Comparison of ENCODE assay signal across 34 cellular contexts in the genomic region with DNA sequence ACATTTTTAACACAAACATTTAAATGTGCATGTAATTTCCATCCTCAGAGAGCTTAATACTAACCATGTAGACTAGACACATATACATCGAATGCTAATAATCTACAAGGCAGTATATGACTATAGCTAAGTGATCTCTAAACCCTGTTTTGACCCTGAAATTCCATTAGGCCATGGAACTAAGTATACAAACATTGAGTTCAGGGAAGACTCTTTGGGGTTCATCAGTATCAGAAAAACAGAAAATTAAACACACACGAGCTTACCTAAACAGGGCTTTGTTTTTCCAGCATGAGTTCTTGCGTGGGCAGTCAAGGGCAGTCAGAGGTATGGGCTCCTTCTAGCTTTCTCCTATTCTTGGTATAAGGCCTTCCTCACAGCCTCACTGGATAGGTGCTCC.
"Had no signal": no experiment of that assay in that cellular context is flagged by ENCODE, and none has a peak within 500 bp of the region (broad histone marks: within the 10 kb centered on the region; RNA-seq: fewer than 3 reads in every experiment).

No MANE protein-coding gene starts in this region.

- H3K4me3 ChIP-seq: MG63 had no signal

- H3K9ac ChIP-seq: KMS-11 had no signal

- DNase-seq: Karpas-422, Kasumi-1, KG1, MG63, MM.1S, MV-4-11, NCI-H1048, NCI-H1092, NCI-H1092 treated with DMSO at 0.1 percent for 48 hours, NCI-H1105 treated with DMSO at 0.1 percent for 48 hours, NCI-H1417, NCI-H1417 treated with DMSO at 0.1 percent for 48 hours, NCI-H1436, NCI-H1436 treated with DMSO at 0.1 percent for 48 hours, NCI-H146, NCI-H1694, NCI-H1694 treated with DMSO at 0.1 percent for 48 hours, NCI-H187, NCI-H187 treated with DMSO at 0.1 percent for 48 hours, NCI-H1930, NCI-H2029, NCI-H2029 treated with DMSO at 0.1 percent for 48 hours, NCI-H2081, NCI-H2081 treated with DMSO at 0.1 percent for 48 hours, NCI-H2107, NCI-H2171, NCI-H2171 treated with DMSO at 0.1 percent for 48 hours, NCI-H2227 treated with DMSO at 0.1 percent for 48 hours, NCI-H226, NCI-H345, NCI-H446, NCI-H446 treated with DMSO at 0.1 percent for 48 hours, NCI-H510A had no signal

- H3K4me2 ChIP-seq: KMS-11 had no signal

- H3K36me3 ChIP-seq: MG63 had no signal

- H3K27me3 ChIP-seq: MG63 had no signal

- H3K27ac ChIP-seq: KMS-11 had no signal
